Comparison of ENCODE assay signal across 25 cellular contexts in the genomic region with DNA sequence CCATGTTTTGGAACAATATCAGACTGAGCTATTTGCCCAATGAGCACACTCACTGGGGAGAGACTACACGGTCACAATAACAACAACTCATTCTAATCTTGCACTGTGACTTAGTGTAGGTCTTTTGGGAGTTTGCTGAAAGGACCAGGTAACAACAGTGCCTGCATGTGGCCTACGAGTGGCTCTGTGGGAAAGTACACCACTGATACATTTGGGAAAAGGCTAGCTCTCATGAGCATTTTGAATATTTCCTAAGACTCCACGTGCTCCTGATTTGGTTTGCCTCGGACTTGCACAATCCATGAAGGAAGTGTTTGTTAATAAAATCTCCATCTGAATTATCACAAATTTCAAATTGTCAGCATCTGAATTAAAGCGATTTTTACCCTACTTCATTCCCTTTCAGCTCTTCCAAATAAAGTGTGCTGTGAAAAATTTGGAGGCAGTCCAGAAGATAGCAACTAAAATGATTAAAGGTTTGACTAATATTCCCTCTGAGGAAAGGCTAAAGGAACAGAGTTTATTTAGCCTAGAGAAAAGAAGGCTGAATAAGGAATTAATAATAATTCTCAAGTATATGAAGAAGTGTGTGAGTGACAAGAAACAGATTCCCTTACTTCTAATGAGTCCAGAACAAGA.
"Had no signal": no experiment of that assay in that cellular context is flagged by ENCODE, and none has a peak within 500 bp of the region (broad histone marks: within the 10 kb centered on the region; RNA-seq: fewer than 3 reads in every experiment).

No MANE protein-coding gene starts in this region.

- H3K36me3 Mint-ChIP-seq: activated CD8-positive, alpha-beta memory T cell treated with anti-CD3 and anti-CD28 coated beads, Interleukin-2, amount 10 ng/mL, durations not matched to agents 7 days and 5 days; activated naive CD8-positive, alpha-beta T cell; naive B cell had no signal

- ATAC-seq: activated CD4-positive, alpha-beta T cell treated with anti-CD3 and anti-CD28 coated beads for 36 hours; activated CD8-positive, alpha-beta memory T cell treated with anti-CD3 and anti-CD28 coated beads, Interleukin-2, amount 10 ng/mL, durations not matched to agents 7 days and 5 days; activated CD8-positive, alpha-beta T cell treated with anti-CD3 and anti-CD28 coated beads, Interleukin-2, amount 10 ng/mL, durations not matched to agents 7 days and 5 days; esophagus mucosa; left lung had no signal

- H3K4me3 Mint-ChIP-seq: activated CD4-positive, alpha-beta T cell treated with anti-CD3 and anti-CD28 coated beads for 36 hours; activated CD8-positive, alpha-beta memory T cell treated with anti-CD3 and anti-CD28 coated beads, Interleukin-2, amount 10 ng/mL, durations not matched to agents 7 days and 5 days; activated CD8-positive, alpha-beta T cell treated with anti-CD3 and anti-CD28 coated beads, Interleukin-2, amount 10 ng/mL, durations not matched to agents 7 days and 5 days; activated naive CD8-positive, alpha-beta T cell; endodermal cell; naive B cell; neural crest cell had no signal

- H2AFZ ChIP-seq: parathyroid adenoma had no signal

- H3K4me1 Mint-ChIP-seq: activated CD4-positive, alpha-beta T cell treated with anti-CD3 and anti-CD28 coated beads for 36 hours; activated CD8-positive, alpha-beta memory T cell treated with anti-CD3 and anti-CD28 coated beads, Interleukin-2, amount 10 ng/mL, durations not matched to agents 7 days and 5 days; naive B cell had no signal

- H3K36me3 ChIP-seq: adrenal gland, brain microvascular endothelial cell, left lung, spleen, thoracic aorta had no signal

- H3K4me1 ChIP-seq: adrenal gland, left lung, parathyroid adenoma, psoas muscle, spleen had no signal

- H3K27me3 ChIP-seq: adrenal gland, brain microvascular endothelial cell, left lung, spleen had no signal

- H3K27me3 Mint-ChIP-seq: activated CD4-positive, alpha-beta T cell treated with anti-CD3 and anti-CD28 coated beads for 36 hours; activated CD8-positive, alpha-beta memory T cell treated with anti-CD3 and anti-CD28 coated beads, Interleukin-2, amount 10 ng/mL, durations not matched to agents 7 days and 5 days; activated naive CD8-positive, alpha-beta T cell; naive B cell had no signal

- H3K79me2 ChIP-seq: parathyroid adenoma had no signal

- H3K27ac Mint-ChIP-seq: activated CD4-positive, alpha-beta T cell treated with anti-CD3 and anti-CD28 coated beads for 36 hours; activated CD8-positive, alpha-beta memory T cell treated with anti-CD3 and anti-CD28 coated beads, Interleukin-2, amount 10 ng/mL, durations not matched to agents 7 days and 5 days; activated CD8-positive, alpha-beta T cell treated with anti-CD3 and anti-CD28 coated beads, Interleukin-2, amount 10 ng/mL, durations not matched to agents 7 days and 5 days; activated naive CD8-positive, alpha-beta T cell; endodermal cell; naive B cell had no signal

- H3K9me3 Mint-ChIP-seq: endodermal cell, neural crest cell had no signal

- H3K9me3 ChIP-seq: adrenal gland, psoas muscle, thoracic aorta had no signal

- H3K4me3 ChIP-seq: adrenal gland, left lung, psoas muscle, SK-N-MC, spleen, thoracic aorta had no signal

- H3K27ac ChIP-seq: adrenal gland, brain microvascular endothelial cell, left lung, parathyroid adenoma, psoas muscle, SK-N-MC, spleen, thoracic aorta had no signal

- DNase-seq: activated CD4-positive, alpha-beta T cell treated with anti-CD3 and anti-CD28 coated beads for 36 hours; activated CD4-positive, CD25-positive, alpha-beta regulatory T cell; activated CD8-positive, alpha-beta memory T cell treated with anti-CD3 and anti-CD28 coated beads, Interleukin-2, amount 10 ng/mL, durations not matched to agents 7 days and 5 days; activated CD8-positive, alpha-beta T cell treated with anti-CD3 and anti-CD28 coated beads, Interleukin-2, amount 10 ng/mL, durations not matched to agents 7 days and 5 days; activated effector memory CD4-positive, alpha-beta T cell treated with Interleukin-2 at 50 U/mL for 16 hours; activated naive CD4-positive, alpha-beta T cell treated with Interleukin-2 at 50 U/mL for 16 hours; adrenal gland; brain microvascular endothelial cell; caudate nucleus; endodermal cell; head of caudate nucleus; kidney glomerular epithelial cell; left lung; naive B cell; nucleus accumbens; psoas muscle; spleen; stimulated activated naive CD4-positive, alpha-beta T cell treated with Interleukin-2 at 50 U/mL for 16 hours; trophoblast cell had no signal

- H3K9ac ChIP-seq: parathyroid adenoma had no signal
